10 cellular contexts compared by ENCODE assay signal in the genomic region with DNA sequence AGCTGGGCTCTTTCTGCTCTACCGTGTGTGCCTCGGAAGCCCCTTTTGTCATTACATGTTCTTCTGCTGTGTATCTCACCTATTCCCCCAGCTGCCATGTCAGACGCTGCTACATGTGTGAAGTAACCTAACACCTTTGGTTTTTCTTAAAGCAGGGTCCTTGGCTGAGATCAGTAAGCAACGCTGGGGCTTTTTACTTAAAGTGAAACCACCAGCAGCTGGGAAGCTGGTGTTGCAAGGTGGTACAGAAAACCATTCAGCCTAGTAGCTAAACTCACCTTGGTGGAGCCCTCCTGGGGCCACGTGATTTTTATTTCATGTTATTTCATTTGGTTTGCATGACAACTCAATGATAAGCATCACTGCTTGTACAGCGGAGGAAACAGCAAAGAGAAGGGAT.
DNase-seq lines count a peak whose midpoint lies in the region; ATAC-seq lines count a peak whose summit lies in the region.
"Had no signal": no experiment of that assay in that cellular context is flagged by ENCODE, and none has a peak within 500 bp of the region (broad histone marks: within the 10 kb centered on the region; RNA-seq: fewer than 3 reads in every experiment).

No MANE protein-coding gene starts in this region.

- DNase-seq in effector memory CD8-positive, alpha-beta T cell: peak; percentile 40 to 63 (median 42)
- DNase-seq in hippocampal formation (lab: John Stamatoyannopoulos, UW) (no peak), ureter (ENCODE audit: low spot score) (no peak), RKO (ENCODE audit: low spot score) (no peak), NCI-H187 treated with DMSO at 0.1 percent for 48 hours (lab: John Stamatoyannopoulos, UW) (no peak)
- DNase-seq: NCI-H1694 treated with DMSO at 0.1 percent for 48 hours had no signal

- peaks cover 19 to 36% of the 10 kb centered on the region in 2 donors for H3K4me1 Mint-ChIP-seq in effector memory CD8-positive, alpha-beta T cell (ENCODE audit: low read depth in 2 of 2)

- peaks cover 5% of the 10 kb centered on the region for H3K36me3 Mint-ChIP-seq in effector memory CD8-positive, alpha-beta T cell (ENCODE audit: insufficient read depth)
- H3K36me3 Mint-ChIP-seq: naive thymus-derived CD8-positive, alpha-beta T cell had no signal

- peak overlapping the region; percentile 66 to 71 for H3K4me3 Mint-ChIP-seq in effector memory CD8-positive, alpha-beta T cell

- H3K27me3 Mint-ChIP-seq in effector memory CD8-positive, alpha-beta T cell: peaks cover 0 to 10% of the 10 kb centered on the region in 2 donors

- H3K9me3 Mint-ChIP-seq in effector memory CD8-positive, alpha-beta T cell: no peaks in the 10 kb centered on the region
- H3K9me3 Mint-ChIP-seq: naive thymus-derived CD8-positive, alpha-beta T cell had no signal

- ATAC-seq in GM18508 (IDR thresholded peaks at IDR 0.05; ENCODE audit: insufficient read depth, unreplicated experiment): peak; percentile 52
- peak; percentile 45 for ATAC-seq in GM21381 (IDR thresholded peaks at IDR 0.05; ENCODE audit: unreplicated experiment)
- ATAC-seq in HG03354 (IDR thresholded peaks at IDR 0.05; ENCODE audit: poor library complexity, severe bottlenecking, unreplicated experiment): peak; percentile 61
- ATAC-seq in effector memory CD8-positive, alpha-beta T cell (replicated peaks): peak; percentile 87

- peak overlapping the region; percentile 86 to 93 for H3K27ac Mint-ChIP-seq in effector memory CD8-positive, alpha-beta T cell

Comparison
In these comparisons a context has a peak if more than half of its experiments do, and no peak if none do; other contexts are left out.
1. DNase-seq: peak in effector memory CD8-positive, alpha-beta T cell (3 of 3); none in hippocampal formation (0 of 2), ureter (single experiment), RKO (single experiment) and NCI-H187 treated with DMSO at 0.1 percent for 48 hours (single experiment).
2. Peak in every context shown above with its lines, with median percentiles within 50 percentile points of each other: ATAC-seq.